Comparison of ENCODE assay signal across 24 cellular contexts in the genomic region with DNA sequence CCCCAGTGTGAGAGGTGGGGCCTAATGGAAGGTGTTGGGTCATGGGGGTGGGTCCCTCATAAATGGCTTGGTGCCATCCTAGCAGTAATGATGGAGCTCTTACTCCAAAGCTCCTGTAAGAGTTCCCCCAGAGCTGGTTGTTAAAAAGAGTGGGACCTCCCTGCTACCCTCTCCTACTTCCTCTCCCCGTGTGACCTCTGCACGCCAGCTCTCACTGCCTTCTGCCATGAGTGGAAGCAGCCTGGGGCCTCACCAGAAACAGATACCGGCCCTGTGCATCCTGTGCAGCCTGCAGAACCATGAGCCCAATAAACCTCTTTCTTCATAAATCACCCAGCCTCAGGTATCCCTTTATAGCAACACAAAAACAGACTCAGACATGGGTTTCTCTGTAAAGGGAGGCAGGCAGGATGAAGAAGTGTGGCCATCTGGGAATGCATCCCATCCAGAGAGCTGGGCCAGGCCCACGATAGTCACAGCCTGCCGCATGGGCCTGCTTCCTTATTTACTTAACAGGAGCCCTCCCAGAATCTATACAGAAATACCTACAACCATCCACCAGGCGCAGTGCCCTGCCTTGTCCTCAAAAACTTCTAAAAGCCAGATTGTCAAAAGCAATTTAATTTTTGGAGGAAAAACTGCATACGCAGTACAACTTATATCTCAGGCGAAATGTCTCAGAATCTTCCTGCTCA. TPM values are rescaled to one million over a fixed set of nuclear protein-coding genes. Genes with fewer than 3 reads are reported as not detected.
DNase-seq lines count a peak whose midpoint lies in the region; ATAC-seq, FAIRE-seq and TF ChIP-seq lines count a peak whose summit lies in the region.
"Had no signal": no experiment of that assay in that cellular context is flagged by ENCODE, and none has a peak within 500 bp of the region (broad histone marks: within the 10 kb centered on the region; RNA-seq: fewer than 3 reads in every experiment).

No MANE protein-coding gene starts in this region.

- H3K4me3 ChIP-seq in BLaER1 (no peak overlapping the region), H1 (ENCODE audit: extremely low read depth in 1 of 4, insufficient read depth in 2 of 4, low read depth in 3 of 4, low read length in 4 of 4) (no peak overlapping the region), neuronal stem cell (ENCODE audit: low read length in 2 of 2) (no peak overlapping the region)

- H2BK120ac ChIP-seq in H1 (replicated peaks; ENCODE audit: low read depth, low read length) (no peak overlapping the region), neuronal stem cell (ENCODE audit: low read depth, low read length) (no peak overlapping the region)

- H3K9me3 Mint-ChIP-seq in activated CD4-positive, alpha-beta T cell treated with anti-CD3 and anti-CD28 coated beads for 36 hours (ENCODE audit: low read depth): no peaks in the 10 kb centered on the region

- H3K23ac ChIP-seq in H1 (ENCODE audit: insufficient read length) (no peak overlapping the region), neuronal stem cell (ENCODE audit: low read depth, low read length, poor library complexity) (no peak overlapping the region)

- H2BK15ac ChIP-seq in H1 (ENCODE audit: low read length) (no peak overlapping the region), neuronal stem cell (ENCODE audit: low read length) (no peak overlapping the region)

- no peak overlapping the region for H3K18ac ChIP-seq in H1 (ENCODE audit: extremely low read depth, low read length)
- H3K18ac ChIP-seq in neuronal stem cell (ENCODE audit: low read length): no peak overlapping the region

- H2BK20ac ChIP-seq in H1 (ENCODE audit: low read length): no peak overlapping the region

- H3K9me3 ChIP-seq in BLaER1: no peaks in the 10 kb centered on the region
- no peaks in the 10 kb centered on the region for H3K9me3 ChIP-seq in H1 (ENCODE audit: insufficient read depth in 2 of 2, low read depth in 1 of 2, low read length in 1 of 2)
- no peaks in the 10 kb centered on the region for H3K9me3 ChIP-seq in neuronal stem cell (replicated peaks in 1 of 2; ENCODE audit: control insufficient read depth in 2 of 2, insufficient read depth in 1 of 2, low read depth in 1 of 2, low read length in 2 of 2)
- H3K9me3 ChIP-seq: SK-N-SH had no signal

- H3K79me1 ChIP-seq in H1 (ENCODE audit: low read depth, low read length) (no peaks in the 10 kb centered on the region; the same call in 1 of the 2 replicates), neuronal stem cell (ENCODE audit: low read depth, low read length) (peaks cover 2% of the 10 kb centered on the region)

- no peaks in the 10 kb centered on the region for H3K27me3 Mint-ChIP-seq in activated CD4-positive, alpha-beta T cell treated with anti-CD3 and anti-CD28 coated beads for 36 hours

- H4K20me1 ChIP-seq in BLaER1 (peaks cover 47% of the 10 kb centered on the region; the same call in 1 of the 2 replicates), H1 (replicated peaks in 1 of 2; ENCODE audit: control insufficient read depth in 1 of 2, insufficient read depth in 2 of 2, low read length in 2 of 2) (peaks cover 0 to 3% of the 10 kb centered on the region in 2 experiments)

- WGBS in H1 (ENCODE audit: extremely low coverage in 1 of 2, insufficient coverage in 1 of 2, insufficient read length in 1 of 2, insufficient replicate concordance in 2 of 2, low coverage in 1 of 2, low lambda C conversion rate in 2 of 2, missing lambda C conversion rate in 1 of 2), 2 experiments: 87% methylated on average over 8 of the region's 8 CpGs; no CpG with 5 or more reads in 1 of the 2 experiments
- no CpG with 5 or more reads among the region's 8 CpGs for WGBS in neuronal stem cell (ENCODE audit: extremely low coverage in 2 of 2, insufficient read length in 2 of 2, insufficient replicate concordance in 1 of 2), 2 donors

- H2AK5ac ChIP-seq in H1 (ENCODE audit: low read depth, low read length) (no peak overlapping the region), neuronal stem cell (ENCODE audit: low read depth, low read length) (peak overlapping the region; percentile 33)

- no peak overlapping the region for H4K5ac ChIP-seq in H1 (ENCODE audit: insufficient read length, low read depth, low read length)

- H4K8ac ChIP-seq in H1 (ENCODE audit: extremely low read depth, insufficient read depth, low read length) (no peak overlapping the region), neuronal stem cell (ENCODE audit: low read depth, low read length) (no peak overlapping the region)

- no peak overlapping the region for H3K56ac ChIP-seq in H1 (replicated peaks; ENCODE audit: insufficient read length, low read depth, low read length)

- no peak overlapping the region for H3K4ac ChIP-seq in H1 (replicated peaks; ENCODE audit: insufficient read length, low read depth, low read length)
- H3K4ac ChIP-seq in neuronal stem cell (ENCODE audit: low read length): no peak overlapping the region

- H3K36me3 Mint-ChIP-seq in activated CD4-positive, alpha-beta T cell treated with anti-CD3 and anti-CD28 coated beads for 36 hours (ENCODE audit: low read depth): no peaks in the 10 kb centered on the region
- H3K36me3 Mint-ChIP-seq: CD14-positive monocyte had no signal

- TF ChIP-seq CTCF in RWPE1 (conservative IDR thresholded peaks at IDR 0.05; ENCODE audit: low read depth) (no peak), H1 (IDR thresholded peaks at IDR 0.05; ENCODE audit: control extremely low read depth in 1 of 3, insufficient read depth in 1 of 3, low read depth in 1 of 3, low read length in 3 of 3) (no peak)

- POLR2A ChIA-PET in RWPE1 (lab: Yijun Ruan, JAX; ENCODE audit: low non-redundant PET): no interaction called here
- POLR2A ChIA-PET in H1 (lab: Charles Lee; ENCODE audit: partially characterized antibody): interaction anchor here (1.1 to 4.1 kb wide), 4 partner anchors 9 to 103 kb away, joined by 3 to 27 read pairs (median 10); partner anchors contain the start of gene RAB17
- POLR2A ChIA-PET in activated CD4-positive, alpha-beta T cell treated with anti-CD3 and anti-CD28 coated beads for 36 hours (lab: Charles Lee): no interaction called here

- no peak for FAIRE-seq in H1 (lab: Jason Lieb, UNC)
- FAIRE-seq: D721Med, H54 had no signal

- peaks cover 54% of the 10 kb centered on the region for H3K36me3 ChIP-seq in BLaER1
- peaks cover 0 to 3% (median 1%) of the 10 kb centered on the region in 4 experiments; a peak in 1 of 8 replicates for H3K36me3 ChIP-seq in H1 (ENCODE audit: control insufficient read depth in 2 of 4, insufficient read depth in 4 of 4, low read length in 3 of 4)
- H3K36me3 ChIP-seq in neuronal stem cell (replicated peaks in 1 of 2; ENCODE audit: control insufficient read depth in 2 of 2, insufficient read depth in 2 of 2, low read length in 2 of 2): no peaks in the 10 kb centered on the region

- H3K4me1 ChIP-seq in BLaER1: peaks cover 51% of the 10 kb centered on the region
- peaks cover 0 to 8% (median 4%) of the 10 kb centered on the region in 4 experiments; a peak in 3 of 7 replicates for H3K4me1 ChIP-seq in H1 (replicated peaks in 1 of 4; ENCODE audit: control insufficient read depth in 3 of 4, insufficient read depth in 4 of 4, low read length in 3 of 4)
- no peaks in the 10 kb centered on the region for H3K4me1 ChIP-seq in neuronal stem cell (ENCODE audit: control insufficient read depth in 2 of 2, insufficient read depth in 1 of 2, low read depth in 1 of 2, low read length in 2 of 2)

- no peak for ATAC-seq in activated CD4-positive, alpha-beta T cell treated with anti-CD3 and anti-CD28 coated beads for 36 hours

- no peak for TF ChIP-seq RAD21 in H1 (IDR thresholded peaks at IDR 0.05 in 1 of 2, conservative IDR thresholded peaks at IDR 0.05 in 1 of 2; ENCODE audit: low read depth in 2 of 2, low read length in 2 of 2)

- no peak overlapping the region for H3K14ac ChIP-seq in H1 (ENCODE audit: insufficient read length)
- H3K14ac ChIP-seq in neuronal stem cell (ENCODE audit: low read length): no peak overlapping the region

- no peak overlapping the region for H2BK5ac ChIP-seq in H1 (ENCODE audit: low read depth, low read length)
- no peak overlapping the region for H2BK5ac ChIP-seq in neuronal stem cell (ENCODE audit: low read length)

- no peak overlapping the region for H2AFZ ChIP-seq in H1 (ENCODE audit: low read length)
- no peak overlapping the region for H2AFZ ChIP-seq in neuronal stem cell (ENCODE audit: low read length)

- TF ChIP-seq POLR2A in H1 (IDR thresholded peaks at IDR 0.05; ENCODE audit: control extremely low read depth in 1 of 2, low read depth in 2 of 2, low read length in 2 of 2): no peak

- H4K91ac ChIP-seq in H1 (replicated peaks; ENCODE audit: insufficient read length, low read length) (no peak overlapping the region), neuronal stem cell (ENCODE audit: low read depth, low read length, poor library complexity) (no peak overlapping the region)

- no peaks in the 10 kb centered on the region; the same call in 1 of the 2 replicates for H3K23me2 ChIP-seq in H1 (ENCODE audit: low read depth, low read length)

- H3K9ac ChIP-seq in BLaER1 (0 out of 2 replicates have a peak overlapping the region, but pooled peaks have one; percentile 7), H1 (replicated peaks in 1 of 4; ENCODE audit: extremely low read depth in 1 of 4, low read depth in 3 of 4, low read length in 3 of 4) (no peak overlapping the region), neuronal stem cell (ENCODE audit: low read depth, low read length, poor library complexity) (peak overlapping the region; percentile 34)
- H3K9ac ChIP-seq: SK-N-SH had no signal

- peak overlapping the region; percentile 30 for H3K4me2 ChIP-seq in BLaER1
- no peak overlapping the region for H3K4me2 ChIP-seq in H1 (ENCODE audit: insufficient read depth in 1 of 2, low read depth in 2 of 2, low read length in 2 of 2)
- H3K4me2 ChIP-seq in neuronal stem cell (ENCODE audit: insufficient read depth, low read length, poor library complexity, severe bottlenecking): no peak overlapping the region
- H3K4me2 ChIP-seq: SK-N-SH had no signal

- no peak for DNase-seq in RWPE1 (ENCODE audit: low spot score)
- no peak for DNase-seq in H1 (ENCODE audit: low read depth in 1 of 2, low spot score in 2 of 2)
- no peak for DNase-seq in neuronal stem cell (ENCODE audit: low spot score)
- DNase-seq in activated CD4-positive, alpha-beta T cell treated with anti-CD3 and anti-CD28 coated beads for 1 hour: no peak
- DNase-seq in SIG-M5 (lab: John Stamatoyannopoulos, UW): no peak
- DNase-seq in globus pallidus (ENCODE audit: low spot score): no peak
- DNase-seq in activated CD4-positive, alpha-beta T cell treated with anti-CD3 and anti-CD28 coated beads for 36 hours: no peak
- DNase-seq: 8988T, EL, GF-D8, KG1, NCI-H1105, NCI-H146, NCI-H2029 treated with DMSO at 0.1 percent for 48 hours, NCI-H2171 treated with DMSO at 0.1 percent for 48 hours, NCI-H446, NCI-H526 treated with DMSO at 0.1 percent for 48 hours, SHP77 treated with DMSO at 0.1 percent for 48 hours, SK-N-SH had no signal

- H3K27me3 ChIP-seq in BLaER1 (no peaks in the 10 kb centered on the region), H1 (replicated peaks in 1 of 4; ENCODE audit: control insufficient read depth in 3 of 4, extremely low read depth in 1 of 4, insufficient read depth in 3 of 4, low read length in 3 of 4) (no peaks in the 10 kb centered on the region), neuronal stem cell (ENCODE audit: control insufficient read depth in 3 of 3, insufficient read depth in 3 of 3, low read depth in 1 of 3, low read length in 3 of 3) (peaks cover 0 to 19% (median 0%) of the 10 kb centered on the region in 3 experiments)

- no peaks in the 10 kb centered on the region for H3K4me1 Mint-ChIP-seq in activated CD4-positive, alpha-beta T cell treated with anti-CD3 and anti-CD28 coated beads for 36 hours

- peak overlapping the region; percentile 48; the same call in 1 of the 2 replicates for H3K27ac ChIP-seq in BLaER1
- peak overlapping the region; percentile 96 for H3K27ac ChIP-seq in RWPE1
- peak overlapping the region; percentile 34; the same call in 1 of the 2 replicates for H3K27ac ChIP-seq in H1 (ENCODE audit: low read depth, low read length)
- no peak overlapping the region for H3K27ac ChIP-seq in neuronal stem cell (replicated peaks; ENCODE audit: low read length)

- CTCF ChIA-PET in RWPE1 (lab: Yijun Ruan, JAX): interaction anchor here (1.1 to 6.4 kb wide), 2 partner anchors 61 to 171 kb away, joined by 3 to 112 read pairs; no protein-coding TSS in a partner anchor
- CTCF ChIA-PET in H1 (lab: Charles Lee; ENCODE audit: partially characterized antibody): interaction anchor here (0.6 to 8.1 kb wide), 17 partner anchors 11 to 408 kb away, joined by 3 to 107 read pairs (median 7); no protein-coding TSS in a partner anchor
- CTCF ChIA-PET in activated CD4-positive, alpha-beta T cell treated with anti-CD3 and anti-CD28 coated beads for 36 hours (lab: Charles Lee): interaction anchor here (0.8 to 5.3 kb wide), 4 partner anchors 8 to 452 kb away, joined by 3 to 233 read pairs (median 13); no protein-coding TSS in a partner anchor

- no peaks in the 10 kb centered on the region for H3K79me2 ChIP-seq in H1 (ENCODE audit: control insufficient read depth in 1 of 2, insufficient read depth in 2 of 2, low read length in 2 of 2)

- no peak overlapping the region for H2BK12ac ChIP-seq in H1 (ENCODE audit: low read depth, low read length)
- no peak overlapping the region for H2BK12ac ChIP-seq in neuronal stem cell (ENCODE audit: low read length)

- H3K4me3 Mint-ChIP-seq in activated CD4-positive, alpha-beta T cell treated with anti-CD3 and anti-CD28 coated beads for 36 hours: no peak overlapping the region
- H3K4me3 Mint-ChIP-seq: CD14-positive monocyte had no signal

- intact Hi-C loops in activated CD4-positive, alpha-beta T cell treated with anti-CD3 and anti-CD28 coated beads for 36 hours (cut with DNase I, micrococcal nuclease): loop anchor here in 1 of 2 experiments (10.0 kb wide), 1 partner anchor 149 kb away; no protein-coding TSS in a partner anchor

- no peak overlapping the region for H3K27ac Mint-ChIP-seq in activated CD4-positive, alpha-beta T cell treated with anti-CD3 and anti-CD28 coated beads for 36 hours

- TF ChIP-seq EP300 in H1 (IDR thresholded peaks at IDR 0.05; ENCODE audit: borderline replicate concordance in 1 of 2, low read depth in 2 of 2, low read length in 2 of 2): no peak

RNA-seq across cellular contexts. Expression of gene PRLH, which starts 7.5 kb away (rescaled TPM):
- total RNA-seq in H1 (2021; fragmentation: NEBNext Ultra II Directional; extraction: Animal tissue kit (Norgen Biotek cat#: 25700)): not detected in 2 replicates
- polyA plus RNA-seq in H1 (2011; rRNA removed): not detected in 2 replicates
- polyA plus RNA-seq in H1 (2011; cell fraction: cytosol; rRNA removed): not detected
- polyA plus RNA-seq in H1 (2011; cell fraction: nucleus; rRNA removed): not detected
- polyA plus RNA-seq in H1 (2012, experiment 1 of 2): not detected in 4 replicates
- polyA plus RNA-seq in H1 (2012, experiment 2 of 2): not detected
- not detected for polyA plus RNA-seq in H1 (2013, experiment 1 of 2)
- not detected for polyA plus RNA-seq in H1 (2013, experiment 2 of 2)
- not detected in 2 replicates for polyA minus RNA-seq in H1 (2011; rRNA and poly(A)+ RNA removed)
- not detected for polyA minus RNA-seq in H1 (2011; cell fraction: cytosol; rRNA and poly(A)+ RNA removed)
- polyA minus RNA-seq in H1 (2011; cell fraction: nucleus; rRNA and poly(A)+ RNA removed): not detected
- not detected for polyA plus RNA-seq in neuronal stem cell (2013, experiment 1 of 2)
- not detected for polyA plus RNA-seq in neuronal stem cell (2013, experiment 2 of 2)
- not detected for total RNA-seq in activated CD4-positive, alpha-beta T cell treated with anti-CD3 and anti-CD28 coated beads for 36 hours
- total RNA-seq: RPMI7951 had no signal
- polyA plus RNA-seq: CD14-positive monocyte, SK-N-SH had no signal

RNA-seq across cellular contexts. Expression of gene RAB17, which starts 16.7 kb away (rescaled TPM):
- total RNA-seq in H1 (2021; fragmentation: NEBNext Ultra II Directional; extraction: Animal tissue kit (Norgen Biotek cat#: 25700)): 83.4 and 83.8 TPM in 2 replicates
- polyA plus RNA-seq in H1 (2011; rRNA removed): 42.6 and 61.3 TPM in 2 replicates
- polyA plus RNA-seq in H1 (2011; cell fraction: cytosol; rRNA removed): 101 TPM
- 167 TPM for polyA plus RNA-seq in H1 (2011; cell fraction: nucleus; rRNA removed)
- 84.7 to 102 TPM (median 94.1 TPM) in 4 replicates for polyA plus RNA-seq in H1 (2012, experiment 1 of 2)
- polyA plus RNA-seq in H1 (2012, experiment 2 of 2): 63.0 TPM
- polyA plus RNA-seq in H1 (2013, experiment 1 of 2): 232 TPM
- 228 TPM for polyA plus RNA-seq in H1 (2013, experiment 2 of 2)
- polyA minus RNA-seq in H1 (2011; rRNA and poly(A)+ RNA removed): 46.1 and 50.2 TPM in 2 replicates
- polyA minus RNA-seq in H1 (2011; cell fraction: cytosol; rRNA and poly(A)+ RNA removed): 25.8 TPM
- 47.1 TPM for polyA minus RNA-seq in H1 (2011; cell fraction: nucleus; rRNA and poly(A)+ RNA removed)
- 0.15 TPM for polyA plus RNA-seq in neuronal stem cell (2013, experiment 1 of 2)
- polyA plus RNA-seq in neuronal stem cell (2013, experiment 2 of 2): not detected
- total RNA-seq in activated CD4-positive, alpha-beta T cell treated with anti-CD3 and anti-CD28 coated beads for 36 hours: under 1 TPM; 0.18 to 0.30 TPM

RNA-seq across cellular contexts. Expression of gene LRRFIP1, which starts 53.5 kb away (rescaled TPM):
- 68.6 and 75.8 TPM in 2 replicates for total RNA-seq in H1 (2021; fragmentation: NEBNext Ultra II Directional; extraction: Animal tissue kit (Norgen Biotek cat#: 25700))
- polyA plus RNA-seq in H1 (2011; rRNA removed): 12.1 and 13.8 TPM in 2 replicates
- polyA plus RNA-seq in H1 (2011; cell fraction: cytosol; rRNA removed): 25.4 TPM
- polyA plus RNA-seq in H1 (2011; cell fraction: nucleus; rRNA removed): 26.6 TPM
- polyA plus RNA-seq in H1 (2012, experiment 1 of 2): 33.6 to 61.3 TPM (median 38.1 TPM) in 4 replicates
- polyA plus RNA-seq in H1 (2012, experiment 2 of 2): 4.3 TPM
- 98.5 TPM for polyA plus RNA-seq in H1 (2013, experiment 1 of 2)
- 87.2 TPM for polyA plus RNA-seq in H1 (2013, experiment 2 of 2)
- 18.7 and 22.1 TPM in 2 replicates for polyA minus RNA-seq in H1 (2011; rRNA and poly(A)+ RNA removed)
- 18.1 TPM for polyA minus RNA-seq in H1 (2011; cell fraction: cytosol; rRNA and poly(A)+ RNA removed)
- polyA minus RNA-seq in H1 (2011; cell fraction: nucleus; rRNA and poly(A)+ RNA removed): 46.1 TPM
- 30.3 TPM for polyA plus RNA-seq in neuronal stem cell (2013, experiment 1 of 2)
- 33.9 TPM for polyA plus RNA-seq in neuronal stem cell (2013, experiment 2 of 2)
- 100 to 1,000 TPM; 234 to 235 TPM for total RNA-seq in activated CD4-positive, alpha-beta T cell treated with anti-CD3 and anti-CD28 coated beads for 36 hours

Comparison
In these comparisons a context has a peak if more than half of its experiments do, and no peak if none do; other contexts are left out.
1. H3K9ac ChIP-seq: peak in BLaER1 (single experiment) and neuronal stem cell (single experiment); none in H1 (0 of 4).
2. RNA of gene RAB17, which starts 16.7 kb away (total RNA-seq): 83.4 to 83.8 TPM in H1; 0.18 to 0.30 TPM in activated CD4-positive, alpha-beta T cell treated with anti-CD3 and anti-CD28 coated beads for 36 hours; every median in the first group is over 10 times any median in the second.